Comparison of ENCODE assay signal across 15 cellular contexts in the genomic region with DNA sequence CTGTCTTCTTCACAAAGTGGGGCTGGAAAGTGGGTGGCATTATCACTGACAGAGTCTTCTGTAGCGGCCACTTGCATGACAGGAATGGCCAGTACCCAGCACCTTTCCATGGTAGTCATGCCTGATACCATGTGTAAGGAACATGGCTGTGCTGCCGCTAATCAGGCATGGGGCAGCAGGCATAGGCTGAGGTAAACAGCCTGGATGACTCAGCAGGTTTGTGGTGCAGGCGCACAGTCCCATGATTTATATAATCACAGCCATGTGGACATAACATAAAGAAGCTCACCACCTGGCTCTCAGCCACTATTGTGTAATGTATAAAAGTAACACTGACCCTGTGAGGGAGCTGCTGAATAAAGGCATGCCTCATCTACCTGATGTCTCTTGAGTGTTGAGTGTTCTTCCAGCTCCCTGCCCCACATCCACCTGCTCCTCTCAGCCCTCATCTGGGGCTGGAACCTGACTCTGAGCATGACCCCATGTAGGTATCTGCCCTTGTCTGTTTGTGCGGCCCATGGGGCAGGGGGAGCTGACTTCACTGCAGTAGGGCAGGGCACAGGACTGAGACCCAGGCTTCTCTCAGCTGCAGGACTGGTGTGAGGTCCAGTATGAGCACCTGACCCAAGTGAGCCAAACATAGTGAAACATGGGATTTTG. TPM values are rescaled to one million over a fixed set of nuclear protein-coding genes. Genes with fewer than 3 reads are reported as not detected.
DNase-seq lines count a peak whose midpoint lies in the region; FAIRE-seq and TF ChIP-seq lines count a peak whose summit lies in the region.
"Had no signal": no experiment of that assay in that cellular context is flagged by ENCODE, and none has a peak within 500 bp of the region (broad histone marks: within the 10 kb centered on the region; RNA-seq: fewer than 3 reads in every experiment).

No MANE protein-coding gene starts in this region.

- no peak overlapping the region for H3K27ac ChIP-seq in ascending aorta

- H3K4me3 ChIP-seq in NB4 (ENCODE audit: low read depth, low read length) (no peak overlapping the region), epithelial cell of esophagus (ENCODE audit: low read length) (no peak overlapping the region), ascending aorta (no peak overlapping the region)

- H3K27me3 ChIP-seq in ascending aorta = no peaks in the 10 kb centered on the region

- no peaks in the 10 kb centered on the region for H3K4me1 ChIP-seq in ascending aorta

- H3K36me3 ChIP-seq in ascending aorta = no peaks in the 10 kb centered on the region

- intact Hi-C loops in ascending aorta (cut with DNase I) = no loop called here

- peak; percentile 90 for FAIRE-seq in urothelium cell line (lab: Jason Lieb, UNC)
- FAIRE-seq: endometrium, frontal cortex, H1 had no signal

- peaks cover 0 to 5% of the 10 kb centered on the region in 2 donors for H3K9me3 ChIP-seq in ascending aorta

- TF ChIP-seq POLR2A in NB4 (IDR thresholded peaks at IDR 0.05; ENCODE audit: extremely low read depth, insufficient read length) = no peak

- peak; percentile 9 for DNase-seq in stimulated activated CD4-positive, alpha-beta T cell treated with anti-CD3 and anti-CD28 coated beads, Interleukin-15, amount 100 ng/mL, for 24 hours
- no peak for DNase-seq in stimulated activated CD4-positive, alpha-beta T cell treated with anti-CD3 and anti-CD28 coated beads, Interleukin-4, amount 100 ng/mL, for 24 hours
- peak; percentile 39 for DNase-seq in NB4 (ENCODE audit: low read depth)
- peak; percentile 27 for DNase-seq in epithelial cell of esophagus (ENCODE audit: low read depth)
- DNase-seq in urothelium cell line (ENCODE audit: low spot score) = no peak
- no peak for DNase-seq in ascending aorta (ENCODE audit: low spot score in 2 of 2)
- no peak for DNase-seq in C1 segment of cervical spinal cord (lab: John Stamatoyannopoulos, UW)
- no peak for DNase-seq in HuH-7 (ENCODE audit: low spot score)
- DNase-seq: activated CD4-positive, alpha-beta memory T cell treated with anti-CD3 and anti-CD28 coated beads for 36 hours; AML-193; NCI-H1417; NCI-H226 had no signal

- TF ChIP-seq CTCF in NB4 (IDR thresholded peaks at IDR 0.05; ENCODE audit: low read depth, low read length) (no peak), epithelial cell of esophagus (IDR thresholded peaks at IDR 0.05; ENCODE audit: insufficient read depth, low read depth, low read length, missing control alignments) (no peak), ascending aorta (IDR thresholded peaks at IDR 0.05) (no peak)

RNA-seq across cellular contexts. Expression of a gene that starts 13.2 kb away (rescaled TPM):
- 13.5 TPM for total RNA-seq in ascending aorta

Comparison
In these comparisons a context has a peak if more than half of its experiments do, and no peak if none do; other contexts are left out.
1. DNase-seq: peak in stimulated activated CD4-positive, alpha-beta T cell treated with anti-CD3 and anti-CD28 coated beads, Interleukin-15, amount 100 ng/mL, for 24 hours (single experiment), NB4 (single experiment) and epithelial cell of esophagus (single experiment); none in stimulated activated CD4-positive, alpha-beta T cell treated with anti-CD3 and anti-CD28 coated beads, Interleukin-4, amount 100 ng/mL, for 24 hours (single experiment), urothelium cell line (single experiment), ascending aorta (0 of 2), C1 segment of cervical spinal cord (0 of 14) and HuH-7 (single experiment).